Comparison of ENCODE assay signal across 7 cellular contexts in the genomic region with DNA sequence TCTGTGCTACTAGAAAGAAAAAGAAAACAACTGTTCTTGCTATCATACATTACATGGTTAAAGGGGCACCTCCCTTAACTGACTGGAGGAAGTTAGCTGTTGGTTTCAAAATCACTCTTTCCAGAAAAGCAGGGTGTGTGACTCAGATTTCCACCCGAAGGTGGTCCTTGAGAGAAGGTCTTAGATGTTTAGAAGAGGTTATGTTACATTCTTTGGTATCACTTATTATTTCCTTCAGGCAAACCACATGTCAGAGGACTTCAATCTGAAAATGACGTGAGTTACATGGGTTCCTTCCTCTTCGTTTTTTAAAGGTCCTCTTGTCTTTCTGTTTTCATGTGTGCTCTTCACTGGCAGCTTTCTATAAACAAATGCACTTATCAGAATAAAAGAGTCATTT.
A peak's percentile ranks its signal among the peaks of the same experiment; 100 is the strongest.
DNase-seq lines count a peak whose midpoint lies in the region; ATAC-seq and TF ChIP-seq lines count a peak whose summit lies in the region.

No MANE protein-coding gene starts in this region.

- ATAC-seq in GM19463 (IDR thresholded peaks at IDR 0.05; ENCODE audit: unreplicated experiment) = peak; percentile 86
- peak; percentile 82 for ATAC-seq in HG03442 (IDR thresholded peaks at IDR 0.05; ENCODE audit: unreplicated experiment)
- ATAC-seq in lower lobe of right lung = peak; percentile 61 to 74

- H3K4me1 Mint-ChIP-seq in mesothelial cell of epicardium = peaks cover 24% of the 10 kb centered on the region

- H3K27ac Mint-ChIP-seq in mesothelial cell of epicardium = no peak overlapping the region

- no peaks in the 10 kb centered on the region for H3K27me3 ChIP-seq in lower lobe of right lung (ENCODE audit: low read depth)

- no peaks in the 10 kb centered on the region for H3K27me3 Mint-ChIP-seq in mesothelial cell of epicardium (ENCODE audit: low read depth)

- no peaks in the 10 kb centered on the region for H3K9me3 Mint-ChIP-seq in mesothelial cell of epicardium

- TF ChIP-seq CTCF in lower lobe of right lung (IDR thresholded peaks at IDR 0.05) = no peak
- no peak for TF ChIP-seq CTCF in mesothelial cell of epicardium (IDR thresholded peaks at IDR 0.05; ENCODE audit: unreplicated experiment)

- no peak overlapping the region for H3K4me3 Mint-ChIP-seq in mesothelial cell of epicardium

- peak overlapping the region; percentile 15 for H3K4me3 ChIP-seq in lower lobe of right lung

- no peaks in the 10 kb centered on the region for H3K36me3 Mint-ChIP-seq in mesothelial cell of epicardium

- H3K4me1 ChIP-seq in lower lobe of right lung = peaks cover 7% of the 10 kb centered on the region

- H3K9me3 ChIP-seq in lower lobe of right lung = no peaks in the 10 kb centered on the region

- H3K27ac ChIP-seq in lower lobe of right lung = peak overlapping the region; percentile 31

- intact Hi-C loops in lower lobe of right lung (cut with DNase I) = no loop called here

- DNase-seq in activated CD4-positive, alpha-beta T cell treated with anti-CD3 and anti-CD28 coated beads, Interleukin-2, amount 50 U/mL, for 4 hours = peak; percentile 53 to 55
- DNase-seq in lower lobe of right lung (no peak), NCI-H1092 treated with DMSO at 0.1 percent for 48 hours (lab: John Stamatoyannopoulos, UW) (no peak), DMS 273 treated with DMSO at 0.1 percent for 48 hours (lab: John Stamatoyannopoulos, UW) (no peak), mesothelial cell of epicardium (ENCODE audit: low spot score in 2 of 2, unreplicated experiment in 2 of 2) (no peak)

- no peaks in the 10 kb centered on the region for H3K36me3 ChIP-seq in lower lobe of right lung

Comparison
In these comparisons a context has a peak if more than half of its experiments do, and no peak if none do; other contexts are left out.
1. DNase-seq: peak in activated CD4-positive, alpha-beta T cell treated with anti-CD3 and anti-CD28 coated beads, Interleukin-2, amount 50 U/mL, for 4 hours (2 of 2); none in lower lobe of right lung (single experiment), NCI-H1092 treated with DMSO at 0.1 percent for 48 hours (single experiment), DMS 273 treated with DMSO at 0.1 percent for 48 hours (single experiment) and mesothelial cell of epicardium (0 of 2).
2. Peak in every context shown above with its lines, with median percentiles within 50 percentile points of each other: ATAC-seq.